Comparison of ENCODE assay signal across 1 cellular context in the genomic region with DNA sequence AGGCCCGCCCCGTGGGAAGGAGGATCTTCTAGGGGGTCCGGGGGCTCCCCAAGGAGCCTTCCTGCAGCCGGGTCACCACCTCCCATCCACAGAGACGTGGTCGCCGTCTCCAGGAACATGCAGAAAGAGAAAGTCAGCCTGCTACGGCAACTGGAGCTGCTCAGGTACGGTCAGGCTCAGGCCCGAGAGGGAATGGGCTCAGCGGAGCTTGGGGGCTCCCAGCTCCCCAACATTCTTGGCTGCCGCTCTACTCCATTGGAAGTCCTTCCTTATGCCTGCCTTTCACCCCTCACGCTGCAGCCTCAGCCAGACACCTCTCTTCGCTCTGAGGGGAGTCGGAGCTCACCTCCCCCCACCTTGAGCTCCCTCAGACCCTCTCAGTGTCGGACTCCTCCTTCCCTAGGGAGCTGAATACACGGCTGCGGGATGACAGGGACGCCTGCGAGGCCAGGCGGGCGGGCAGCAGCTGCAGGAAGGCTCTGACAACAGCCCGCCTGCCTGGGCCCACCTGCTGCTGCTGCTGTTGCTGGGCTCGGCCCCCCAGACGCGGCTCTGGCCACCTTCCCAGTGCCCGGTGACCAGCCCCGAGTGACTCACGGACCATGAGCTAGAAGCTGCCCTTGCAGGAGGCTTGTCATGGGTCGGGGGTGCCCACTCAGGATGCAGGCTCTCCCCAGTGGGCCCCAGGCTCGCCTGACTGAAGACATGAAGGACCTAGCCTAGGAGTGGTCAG.
TF ChIP-seq lines count a peak whose summit lies in the region.

No MANE protein-coding gene starts in this region.

TF ChIP-seq in A549, 52 proteins besides CTCF, POLR2A, EP300 and RAD21:
- TF ChIP-seq CHD4 (IDR thresholded peaks at IDR 0.05; ENCODE audit: borderline replicate concordance) (no peak), FOSL2 (IDR thresholded peaks at IDR 0.05) (no peak), FOSL2 (CRISPR knock-in tag; IDR thresholded peaks at IDR 0.05) (peak; percentile 48), EHF (CRISPR knock-in tag; IDR thresholded peaks at IDR 0.05) (no peak), CHD2 (IDR thresholded peaks at IDR 0.05; ENCODE audit: low read length, partially characterized antibody) (no peak), HDAC2 (IDR thresholded peaks at IDR 0.05) (no peak), GATA3 (IDR thresholded peaks at IDR 0.05; ENCODE audit: borderline replicate concordance) (no peak), PBX3 (IDR thresholded peaks at IDR 0.05) (no peak)
